1 cellular context compared by ENCODE assay signal in genomic region chr17:75511610-75512575, GRCh38.
TF ChIP-seq lines count a peak whose summit lies in the region.

No MANE protein-coding gene starts in this region.

TF ChIP-seq in HepG2, 621 proteins besides CTCF, POLR2A, EP300 and RAD21 (continued from another document and continues in another):
- TF ChIP-seq PBX3 (CRISPR knock-in tag; IDR thresholded peaks at IDR 0.05; ENCODE audit: borderline replicate concordance), result no peak
- TF ChIP-seq SYNCRIP (IDR thresholded peaks at IDR 0.05; ENCODE audit: insufficient read depth, low read depth, low read length), result no peak
- no peak for TF ChIP-seq MYPOP (CRISPR knock-in tag; IDR thresholded peaks at IDR 0.05)
- TF ChIP-seq ZSCAN25 (CRISPR knock-in tag; IDR thresholded peaks at IDR 0.05), result peak; percentile 83; the same call in 1 of the 2 replicates
- no peak for TF ChIP-seq TCF7 (IDR thresholded peaks at IDR 0.05; ENCODE audit: low read depth)
- TF ChIP-seq NONO (IDR thresholded peaks at IDR 0.05), result no peak
- peak; percentile 89 for TF ChIP-seq NONO (CRISPR knock-in tag; conservative IDR thresholded peaks at IDR 0.05)
- TF ChIP-seq THAP8 (CRISPR knock-in tag; IDR thresholded peaks at IDR 0.05; ENCODE audit: borderline replicate concordance), result no peak; the same call in 1 of the 2 replicates
- TF ChIP-seq MEIS1 (CRISPR knock-in tag; IDR thresholded peaks at IDR 0.05; ENCODE audit: borderline replicate concordance), result peak; percentile 55; the same call in 1 of the 2 replicates
- peak; percentile 97 for TF ChIP-seq TFDP2 (CRISPR knock-in tag; IDR thresholded peaks at IDR 0.05)
- TF ChIP-seq CSRNP2 (CRISPR knock-in tag; conservative IDR thresholded peaks at IDR 0.05; ENCODE audit: low read depth), result no peak
- peak; percentile 91; the same call in 1 of the 2 replicates for TF ChIP-seq ZBTB7A (CRISPR knock-in tag; IDR thresholded peaks at IDR 0.05)
- no peak for TF ChIP-seq SRSF4 (IDR thresholded peaks at IDR 0.05; ENCODE audit: low read depth, low read length, poor library complexity, severe bottlenecking)
- no peak for TF ChIP-seq IRF1 (CRISPR knock-in tag; IDR thresholded peaks at IDR 0.05; ENCODE audit: low read depth)
- no peak for TF ChIP-seq TIGD3 (CRISPR knock-in tag; IDR thresholded peaks at IDR 0.05; ENCODE audit: borderline replicate concordance)
- 0 out of 2 replicates have a peak, but pooled peaks have one; percentile 43 for TF ChIP-seq ZNF556 (CRISPR knock-in tag; IDR thresholded peaks at IDR 0.05; ENCODE audit: borderline replicate concordance)
- peak; percentile 81 for TF ChIP-seq SMAD3 (CRISPR knock-in tag; IDR thresholded peaks at IDR 0.05)
- TF ChIP-seq E2F1 (CRISPR knock-in tag; IDR thresholded peaks at IDR 0.05), result peak; percentile 90
- peak; percentile 89 for TF ChIP-seq THRA (CRISPR knock-in tag; IDR thresholded peaks at IDR 0.05; ENCODE audit: borderline replicate concordance)
- TF ChIP-seq ARNT2 (CRISPR knock-in tag; IDR thresholded peaks at IDR 0.05; ENCODE audit: low read depth), result peak; percentile 89
- TF ChIP-seq ZIK1 (CRISPR knock-in tag; IDR thresholded peaks at IDR 0.05; ENCODE audit: borderline replicate concordance, low read depth), result no peak
- TF ChIP-seq ZNF83 (CRISPR knock-in tag; IDR thresholded peaks at IDR 0.05; ENCODE audit: borderline replicate concordance), result no peak
- TF ChIP-seq ZNF44 (CRISPR knock-in tag; IDR thresholded peaks at IDR 0.05), result no peak; the same call in 1 of the 2 replicates
- TF ChIP-seq ZNF598 (CRISPR knock-in tag; IDR thresholded peaks at IDR 0.05; ENCODE audit: borderline replicate concordance), result peak; percentile 76; the same call in 1 of the 2 replicates
- no peak for TF ChIP-seq KLF15 (CRISPR knock-in tag; IDR thresholded peaks at IDR 0.05; ENCODE audit: borderline replicate concordance)
- no peak for TF ChIP-seq ZNF326 (CRISPR knock-in tag; IDR thresholded peaks at IDR 0.05; ENCODE audit: borderline replicate concordance)
- TF ChIP-seq ZNF343 (CRISPR knock-in tag; IDR thresholded peaks at IDR 0.05), result no peak
- no peak for TF ChIP-seq ZNF10 (CRISPR knock-in tag; IDR thresholded peaks at IDR 0.05; ENCODE audit: borderline replicate concordance, low read depth)
- TF ChIP-seq JUN (CRISPR knock-in tag; IDR thresholded peaks at IDR 0.05), result no peak
- TF ChIP-seq PLSCR1 (CRISPR knock-in tag; IDR thresholded peaks at IDR 0.05; ENCODE audit: borderline replicate concordance), result peak; percentile 46; the same call in 1 of the 2 replicates
- no peak for TF ChIP-seq ZBTB21 (CRISPR knock-in tag; IDR thresholded peaks at IDR 0.05)
- no peak for TF ChIP-seq ZNF180 (CRISPR knock-in tag; IDR thresholded peaks at IDR 0.05; ENCODE audit: borderline replicate concordance, low read depth)
- TF ChIP-seq HMGXB3 (CRISPR knock-in tag; IDR thresholded peaks at IDR 0.05; ENCODE audit: borderline replicate concordance), result peak; percentile 74; the same call in 1 of the 2 replicates
- no peak for TF ChIP-seq FOXK2 (IDR thresholded peaks at IDR 0.05)
- no peak for TF ChIP-seq ZNF775 (CRISPR knock-in tag; IDR thresholded peaks at IDR 0.05; ENCODE audit: borderline replicate concordance)
- TF ChIP-seq FOXK1 (CRISPR knock-in tag; IDR thresholded peaks at IDR 0.05; ENCODE audit: borderline replicate concordance, low read depth), result peak; percentile 78; the same call in 1 of the 2 replicates
- TF ChIP-seq BCL6 (CRISPR knock-in tag; IDR thresholded peaks at IDR 0.05), result peak; percentile 79
- TF ChIP-seq CSRNP1 (CRISPR knock-in tag; IDR thresholded peaks at IDR 0.05), result peak; percentile 89
- no peak for TF ChIP-seq MBD4 (IDR thresholded peaks at IDR 0.05; ENCODE audit: borderline replicate concordance, low read length)
